Comparison of ENCODE assay signal across 22 cellular contexts in the genomic region with DNA sequence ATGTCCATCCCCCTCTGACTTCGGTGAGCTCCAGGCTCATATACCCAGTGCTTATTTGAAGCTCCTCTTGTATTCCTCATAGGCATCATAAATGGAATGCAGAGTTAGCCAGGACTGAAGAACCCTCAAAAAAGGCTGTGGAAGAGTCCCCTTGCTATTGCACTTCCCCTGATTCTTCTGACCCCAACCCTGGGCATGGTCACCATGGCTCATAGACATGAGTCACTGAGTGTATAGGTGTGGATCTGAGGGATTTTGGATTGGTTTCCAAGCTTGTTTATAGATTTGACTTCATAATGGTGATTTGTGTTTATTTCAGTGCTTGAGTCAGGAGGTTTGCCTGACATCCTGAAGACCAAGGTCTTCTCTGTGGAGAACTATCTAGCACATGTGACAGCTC.
DNase-seq lines count a peak whose midpoint lies in the region; ATAC-seq and TF ChIP-seq lines count a peak whose summit lies in the region.
"Had no signal": no experiment of that assay in that cellular context is flagged by ENCODE, and none has a peak within 500 bp of the region (broad histone marks: within the 10 kb centered on the region; RNA-seq: fewer than 3 reads in every experiment).

No MANE protein-coding gene starts in this region.

- TF ChIP-seq EP300 in sigmoid colon (IDR thresholded peaks at IDR 0.05): no peak

- DNase-seq in Daoy (ENCODE audit: low read depth) (peak; percentile 32), kidney tubule cell (ENCODE audit: low spot score) (peak; percentile 24), adrenal gland (no peak), posterior cingulate gyrus (no peak), sigmoid colon (no peak)
- DNase-seq in activated CD8-positive, alpha-beta T cell treated with anti-CD3 and anti-CD28 coated beads, Interleukin-2, amount 10 ng/mL, durations not matched to agents 7 days and 5 days: no peak
- DNase-seq in CD8-positive, alpha-beta memory T cell: no peak
- DNase-seq: activated gamma-delta T cell treated with Interleukin-2 at 50 U/mL for 16 hours; aorta; BE2C; cerebellar nuclear complex; effector memory CD8-positive, alpha-beta T cell; GF-D8; hippocampal formation; kidney; NCI-H510A treated with DMSO at 0.1 percent for 48 hours; nephron progenitor cell; stimulated activated CD8-positive, alpha-beta memory T cell treated with anti-CD3 and anti-CD28 coated beads, Interleukin-4, amount 100 ng/mL, for 48 hours had no signal

- TF ChIP-seq POLR2A in adrenal gland (IDR thresholded peaks at IDR 0.05): no peak
- TF ChIP-seq POLR2A in sigmoid colon (IDR thresholded peaks at IDR 0.05): no peak

- no peaks in the 10 kb centered on the region for H3K27me3 ChIP-seq in CD8-positive, alpha-beta memory T cell (ENCODE audit: insufficient read depth, low read length, poor library complexity, severe bottlenecking)
- no peaks in the 10 kb centered on the region for H3K27me3 ChIP-seq in adrenal gland
- H3K27me3 ChIP-seq in sigmoid colon: no peaks in the 10 kb centered on the region
- H3K27me3 ChIP-seq: BE2C had no signal

- H3K4me3 Mint-ChIP-seq in activated CD8-positive, alpha-beta T cell treated with anti-CD3 and anti-CD28 coated beads, Interleukin-2, amount 10 ng/mL, durations not matched to agents 7 days and 5 days: peak overlapping the region; percentile 9
- H3K4me3 Mint-ChIP-seq in CD8-positive, alpha-beta memory T cell: no peak overlapping the region
- H3K4me3 Mint-ChIP-seq: nephron progenitor cell had no signal

- H3K27me3 Mint-ChIP-seq in activated CD8-positive, alpha-beta T cell treated with anti-CD3 and anti-CD28 coated beads, Interleukin-2, amount 10 ng/mL, durations not matched to agents 7 days and 5 days (ENCODE audit: low read depth): no peaks in the 10 kb centered on the region
- no peaks in the 10 kb centered on the region for H3K27me3 Mint-ChIP-seq in CD8-positive, alpha-beta memory T cell
- H3K27me3 Mint-ChIP-seq: effector memory CD8-positive, alpha-beta T cell had no signal

- H3K4me1 ChIP-seq in HEK293 (ENCODE audit: control insufficient read depth, insufficient read depth, low read length) (peaks cover 15% of the 10 kb centered on the region), adrenal gland (replicated peaks in 1 of 2) (peaks cover 29 to 48% of the 10 kb centered on the region in 2 donors), sigmoid colon (peaks cover 0 to 37% (median 31%) of the 10 kb centered on the region in 4 donors)
- H3K4me1 ChIP-seq in CD8-positive, alpha-beta memory T cell (ENCODE audit: insufficient read depth, low read length): peaks cover 12% of the 10 kb centered on the region
- H3K4me1 ChIP-seq: prostate gland had no signal

- H3K4me3 ChIP-seq in HEK293 (ENCODE audit: low read depth, low read length) (no peak overlapping the region), adrenal gland (no peak overlapping the region), sigmoid colon (no peak overlapping the region)
- H3K4me3 ChIP-seq in CD8-positive, alpha-beta memory T cell (ENCODE audit: low read length): no peak overlapping the region
- H3K4me3 ChIP-seq: prostate gland, smooth muscle cell had no signal

- peak overlapping the region; percentile 27 for H3K27ac Mint-ChIP-seq in activated CD8-positive, alpha-beta T cell treated with anti-CD3 and anti-CD28 coated beads, Interleukin-2, amount 10 ng/mL, durations not matched to agents 7 days and 5 days
- peak overlapping the region in 1 of 8 donors; percentile 6 for H3K27ac Mint-ChIP-seq in CD8-positive, alpha-beta memory T cell
- H3K27ac Mint-ChIP-seq: nephron progenitor cell had no signal

- CTCF ChIA-PET in HEK293 (lab: Yijun Ruan, JAX): interaction anchor here (0.7 to 1.1 kb wide), 4 partner anchors 11 to 473 kb away, joined by 3 read pairs; no protein-coding TSS in a partner anchor
- CTCF ChIA-PET in activated CD8-positive, alpha-beta T cell treated with anti-CD3 and anti-CD28 coated beads, Interleukin-2, amount 10 ng/mL, durations not matched to agents 7 days and 5 days (lab: Charles Lee): interaction anchor here (0.8 to 2.3 kb wide), 7 partner anchors 11 to 81 kb away, joined by 3 to 17 read pairs (median 4); no protein-coding TSS in a partner anchor
- CTCF ChIA-PET in CD8-positive, alpha-beta memory T cell (lab: Charles Lee): interaction anchor here (1.0 to 1.1 kb wide), 2 partner anchors 10 to 40 kb away, joined by 3 read pairs; no protein-coding TSS in a partner anchor

- TF ChIP-seq CTCF in HEK293 (tag by site-specific recombination; IDR thresholded peaks at IDR 0.05): no peak
- TF ChIP-seq CTCF in adrenal gland (IDR thresholded peaks at IDR 0.05): no peak
- TF ChIP-seq CTCF in sigmoid colon (IDR thresholded peaks at IDR 0.05): no peak

- H3K27ac ChIP-seq in HEK293 (ENCODE audit: extremely low read depth, low read depth, low read length): no peak overlapping the region
- H3K27ac ChIP-seq in CD8-positive, alpha-beta memory T cell (ENCODE audit: low read depth, low read length): no peak overlapping the region
- no peak overlapping the region for H3K27ac ChIP-seq in adrenal gland
- H3K27ac ChIP-seq in sigmoid colon: no peak overlapping the region
- H3K27ac ChIP-seq: prostate gland had no signal

- ATAC-seq in activated CD8-positive, alpha-beta T cell treated with anti-CD3 and anti-CD28 coated beads, Interleukin-2, amount 10 ng/mL, durations not matched to agents 7 days and 5 days: no peak
- ATAC-seq: activated CD4-positive, CD25-positive, alpha-beta regulatory T cell treated with anti-CD3 and anti-CD28 coated beads, Interleukin-2, amount 50 U/mL, for 24 hours had no signal

- H3K36me3 ChIP-seq in HEK293 (ENCODE audit: control insufficient read depth in 2 of 2, insufficient read depth in 1 of 2, low read length in 2 of 2): no peaks in the 10 kb centered on the region
- H3K36me3 ChIP-seq in CD8-positive, alpha-beta memory T cell (ENCODE audit: insufficient read depth, low read length): no peaks in the 10 kb centered on the region
- no peaks in the 10 kb centered on the region for H3K36me3 ChIP-seq in adrenal gland (replicated peaks in 1 of 2)
- no peaks in the 10 kb centered on the region for H3K36me3 ChIP-seq in sigmoid colon
- H3K36me3 ChIP-seq: BE2C, prostate gland had no signal

- no peaks in the 10 kb centered on the region for H3K9me3 ChIP-seq in HEK293 (ENCODE audit: control insufficient read depth, insufficient read depth, low read depth, low read length)
- no peaks in the 10 kb centered on the region for H3K9me3 ChIP-seq in CD8-positive, alpha-beta memory T cell (ENCODE audit: low read length)
- H3K9me3 ChIP-seq in adrenal gland (replicated peaks in 1 of 3): no peaks in the 10 kb centered on the region
- no peaks in the 10 kb centered on the region for H3K9me3 ChIP-seq in sigmoid colon
- H3K9me3 ChIP-seq: BE2C, prostate gland had no signal

- POLR2A ChIA-PET in HEK293 (lab: Yijun Ruan, JAX): interaction anchor here (0.9 kb wide), 1 partner anchor 10 kb away, joined by 3 read pairs; no protein-coding TSS in a partner anchor
- POLR2A ChIA-PET in activated CD8-positive, alpha-beta T cell treated with anti-CD3 and anti-CD28 coated beads, Interleukin-2, amount 10 ng/mL, durations not matched to agents 7 days and 5 days (lab: Charles Lee): interaction anchor here (0.7 to 2.6 kb wide), 7 partner anchors 10 to 109 kb away, joined by 3 to 12 read pairs (median 4); a partner anchor contains a TSS
- POLR2A ChIA-PET in CD8-positive, alpha-beta memory T cell (lab: Charles Lee): interaction anchor here (0.6 kb wide), 1 partner anchor 244 kb away, joined by 3 read pairs; no protein-coding TSS in a partner anchor

- H3K4me1 Mint-ChIP-seq in activated CD8-positive, alpha-beta T cell treated with anti-CD3 and anti-CD28 coated beads, Interleukin-2, amount 10 ng/mL, durations not matched to agents 7 days and 5 days (ENCODE audit: low read depth): peaks cover 31% of the 10 kb centered on the region
- H3K4me1 Mint-ChIP-seq in CD8-positive, alpha-beta memory T cell: peaks cover 15 to 28% (median 17%) of the 10 kb centered on the region in 3 donors

- intact Hi-C loops in adrenal gland (cut with DNase I): no loop called here
- intact Hi-C loops in posterior cingulate gyrus (cut with DNase I): no loop called here
- intact Hi-C loops in sigmoid colon (cut with DNase I): loop anchor here (5.0 to 10.0 kb wide), 2 partner anchors 84 to 184 kb away; no protein-coding TSS in a partner anchor

- 70 to 95% (median 90%) methylated on average over 1 of the region's 1 CpG for WGBS in adrenal gland, 4 donors
- WGBS in sigmoid colon, 2 donors: 86 to 94% methylated on average over 1 of the region's 1 CpG

- H3K9me3 Mint-ChIP-seq in activated CD8-positive, alpha-beta T cell treated with anti-CD3 and anti-CD28 coated beads, Interleukin-2, amount 10 ng/mL, durations not matched to agents 7 days and 5 days (ENCODE audit: insufficient read depth): no peaks in the 10 kb centered on the region
- no peaks in the 10 kb centered on the region for H3K9me3 Mint-ChIP-seq in CD8-positive, alpha-beta memory T cell
- H3K9me3 Mint-ChIP-seq: effector memory CD8-positive, alpha-beta T cell; nephron progenitor cell had no signal

- peaks cover 17% of the 10 kb centered on the region for H3K36me3 Mint-ChIP-seq in activated CD8-positive, alpha-beta T cell treated with anti-CD3 and anti-CD28 coated beads, Interleukin-2, amount 10 ng/mL, durations not matched to agents 7 days and 5 days (ENCODE audit: low read depth)
- peaks cover 0 to 10% (median 0%) of the 10 kb centered on the region in 3 donors for H3K36me3 Mint-ChIP-seq in CD8-positive, alpha-beta memory T cell

TF ChIP-seq in HEK293, 187 proteins besides CTCF, POLR2A, EP300 and RAD21 (continues in another document):
- no peak for TF ChIP-seq ZNF132 (tag by site-specific recombination; IDR thresholded peaks at IDR 0.05; ENCODE audit: borderline replicate concordance)
- TF ChIP-seq ZBTB17 (tag by site-specific recombination; IDR thresholded peaks at IDR 0.05): peak; percentile 83
- TF ChIP-seq SP7 (tag by site-specific recombination; IDR thresholded peaks at IDR 0.05): no peak
- TF ChIP-seq, protein P1, sequence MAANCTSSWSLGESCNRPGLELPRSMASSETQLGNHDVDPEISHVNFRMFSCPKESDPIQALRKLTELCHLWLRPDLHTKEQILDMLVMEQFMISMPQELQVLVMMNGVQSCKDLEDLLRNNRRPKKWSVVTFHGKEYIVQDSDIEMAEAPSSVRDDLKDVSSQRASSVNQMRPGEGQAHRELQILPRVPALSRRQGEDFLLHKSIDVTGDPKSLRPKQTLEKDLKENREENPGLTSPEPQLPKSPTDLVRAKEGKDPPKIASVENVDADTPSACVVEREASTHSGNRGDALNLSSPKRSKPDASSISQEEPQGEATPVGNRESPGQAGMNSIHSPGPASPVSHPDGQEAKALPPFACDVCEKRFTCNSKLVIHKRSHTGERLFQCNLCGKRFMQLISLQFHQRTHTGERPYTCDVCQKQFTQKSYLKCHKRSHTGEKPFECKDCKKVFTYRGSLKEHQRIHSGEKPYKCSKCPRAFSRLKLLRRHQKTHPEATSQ (tag by site-specific recombination; IDR thresholded peaks at IDR 0.05): no peak

Comparison
In these comparisons a context has a peak if more than half of its experiments do, and no peak if none do; other contexts are left out.
1. DNase-seq: peak in Daoy (single experiment) and kidney tubule cell (single experiment); none in activated CD8-positive, alpha-beta T cell treated with anti-CD3 and anti-CD28 coated beads, Interleukin-2, amount 10 ng/mL, durations not matched to agents 7 days and 5 days (single experiment), CD8-positive, alpha-beta memory T cell (0 of 5), adrenal gland (0 of 7), posterior cingulate gyrus (0 of 10) and sigmoid colon (single experiment).